Comparison of ENCODE assay signal across 8 cellular contexts in the genomic region with DNA sequence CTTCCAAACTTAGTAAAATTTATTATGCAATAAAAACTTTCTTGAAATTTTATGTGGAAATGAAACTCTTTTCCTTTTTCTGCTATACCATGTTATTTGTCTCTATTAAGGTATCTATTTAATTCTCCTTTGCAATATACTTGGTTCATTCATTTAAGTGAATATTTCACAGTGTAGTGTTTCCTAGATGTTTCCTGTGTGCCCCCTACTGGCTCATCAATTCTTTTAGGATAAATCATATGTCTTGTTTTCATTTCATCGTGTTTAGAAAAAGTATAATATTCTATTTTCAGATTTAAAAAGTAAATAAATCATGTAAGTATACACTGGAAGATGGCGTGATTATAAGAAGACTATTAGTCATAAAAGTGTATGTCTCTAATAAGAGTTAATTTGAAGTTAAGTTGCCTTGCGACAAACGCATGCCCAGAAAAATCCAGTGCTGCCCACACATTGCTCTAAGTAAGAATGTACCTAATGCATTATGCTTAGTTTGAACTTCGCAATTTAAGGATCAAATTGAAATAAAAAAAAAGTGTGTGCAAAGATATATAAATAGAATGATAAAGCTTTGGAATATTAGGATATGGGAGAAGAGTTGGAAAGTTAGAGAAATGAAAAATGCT.
DNase-seq lines count a peak whose midpoint lies in the region; ATAC-seq and TF ChIP-seq lines count a peak whose summit lies in the region.

No MANE protein-coding gene starts in this region.

- no peaks in the 10 kb centered on the region for H3K36me3 ChIP-seq in Peyer's patch

- no peaks in the 10 kb centered on the region for H3K4me1 ChIP-seq in Peyer's patch

- CTCF ChIA-PET in activated CD4-positive, alpha-beta T cell treated with anti-CD3 and anti-CD28 coated beads, Interleukin-2, amount 10 ng/mL, durations not matched to agents 7 days and 5 days (lab: Charles Lee): no interaction called here

- peak in 4 of 6 experiments; percentile 10 to 47 (median 44) for TF ChIP-seq CTCF in Peyer's patch (IDR thresholded peaks at IDR 0.05)

- TF ChIP-seq POLR2A in Peyer's patch (IDR thresholded peaks at IDR 0.05): no peak

- DNase-seq in NCI-H2081 (lab: John Stamatoyannopoulos, UW): peak; percentile 22 to 60
- DNase-seq in NCI-H2081 treated with DMSO at 0.1 percent for 48 hours (lab: John Stamatoyannopoulos, UW): no peak
- no peak for DNase-seq in Peyer's patch
- DNase-seq in iPS-NIHi7 (ENCODE audit: extremely low spot score): peak; percentile 7
- DNase-seq in activated CD4-positive, alpha-beta T cell treated with anti-CD3 and anti-CD28 coated beads, Interleukin-2, amount 10 ng/mL, durations not matched to agents 7 days and 5 days: no peak
- DNase-seq in stimulated activated CD4-positive, alpha-beta T cell treated with anti-CD3 and anti-CD28 coated beads, Interleukin-4, amount 100 ng/mL, for 1 hour: no peak
- DNase-seq in sciatic nerve (ENCODE audit: low spot score): no peak

- H3K27me3 ChIP-seq in Peyer's patch: no peaks in the 10 kb centered on the region

- H3K4me3 ChIP-seq in Peyer's patch: no peak overlapping the region

- no peaks in the 10 kb centered on the region for H3K36me3 Mint-ChIP-seq in activated CD4-positive, alpha-beta T cell treated with anti-CD3 and anti-CD28 coated beads, Interleukin-2, amount 10 ng/mL, durations not matched to agents 7 days and 5 days (ENCODE audit: low read depth)

- H3K27me3 Mint-ChIP-seq in activated CD4-positive, alpha-beta T cell treated with anti-CD3 and anti-CD28 coated beads, Interleukin-2, amount 10 ng/mL, durations not matched to agents 7 days and 5 days: no peaks in the 10 kb centered on the region

- no peak overlapping the region for H3K4me3 Mint-ChIP-seq in activated CD4-positive, alpha-beta T cell treated with anti-CD3 and anti-CD28 coated beads, Interleukin-2, amount 10 ng/mL, durations not matched to agents 7 days and 5 days

- intact Hi-C loops in sciatic nerve (cut with DNase I): no loop called here

- no peaks in the 10 kb centered on the region for H3K9me3 ChIP-seq in Peyer's patch

- ATAC-seq in HG03342 (IDR thresholded peaks at IDR 0.05; ENCODE audit: unreplicated experiment) (peak; percentile 71), sciatic nerve (no peak)

- POLR2A ChIA-PET in activated CD4-positive, alpha-beta T cell treated with anti-CD3 and anti-CD28 coated beads, Interleukin-2, amount 10 ng/mL, durations not matched to agents 7 days and 5 days (lab: Charles Lee): no interaction called here

- H3K27ac ChIP-seq in Peyer's patch: no peak overlapping the region

- no peak overlapping the region for H3K27ac Mint-ChIP-seq in activated CD4-positive, alpha-beta T cell treated with anti-CD3 and anti-CD28 coated beads, Interleukin-2, amount 10 ng/mL, durations not matched to agents 7 days and 5 days

- H3K9me3 Mint-ChIP-seq in activated CD4-positive, alpha-beta T cell treated with anti-CD3 and anti-CD28 coated beads, Interleukin-2, amount 10 ng/mL, durations not matched to agents 7 days and 5 days: no peaks in the 10 kb centered on the region

- H3K4me1 Mint-ChIP-seq in activated CD4-positive, alpha-beta T cell treated with anti-CD3 and anti-CD28 coated beads, Interleukin-2, amount 10 ng/mL, durations not matched to agents 7 days and 5 days: no peaks in the 10 kb centered on the region

Comparison
In these comparisons a context has a peak if more than half of its experiments do, and no peak if none do; other contexts are left out.
1. DNase-seq: peak in NCI-H2081 (2 of 2) and iPS-NIHi7 (single experiment); none in NCI-H2081 treated with DMSO at 0.1 percent for 48 hours (single experiment), Peyer's patch (0 of 3), activated CD4-positive, alpha-beta T cell treated with anti-CD3 and anti-CD28 coated beads, Interleukin-2, amount 10 ng/mL, durations not matched to agents 7 days and 5 days (single experiment), stimulated activated CD4-positive, alpha-beta T cell treated with anti-CD3 and anti-CD28 coated beads, Interleukin-4, amount 100 ng/mL, for 1 hour (single experiment) and sciatic nerve (single experiment).